In genomic region chr17:49882434-49882833, GRCh38 we compare ENCODE assay signal across 31 cellular contexts. TPM values are rescaled to one million over a fixed set of nuclear protein-coding genes. Genes with fewer than 3 reads are reported as not detected.
"Had no signal": no experiment of that assay in that cellular context is flagged by ENCODE, and none has a peak within 500 bp of the region (broad histone marks: within the 10 kb centered on the region; RNA-seq: fewer than 3 reads in every experiment).

No MANE protein-coding gene starts in this region.

- H3K27ac Mint-ChIP-seq: activated CD4-positive, alpha-beta memory T cell treated with anti-CD3 and anti-CD28 coated beads, Interleukin-2, amount 10 ng/mL, durations not matched to agents 7 days and 5 days; activated CD8-positive, alpha-beta memory T cell treated with anti-CD3 and anti-CD28 coated beads, Interleukin-2, amount 10 ng/mL, durations not matched to agents 7 days and 5 days; activated naive CD4-positive, alpha-beta T cell treated with anti-CD3 and anti-CD28 coated beads, Interleukin-2, amount 10 ng/mL, durations not matched to agents 7 days and 5 days; activated naive CD8-positive, alpha-beta T cell; T-helper 2 cell treated with Interferon-gamma antibody and Interleukin-4, amounts not matched to agents 5 μg/mL and 100 μg/mL, for 36 hours had no signal

- H3K4me3 ChIP-seq: SK-N-MC had no signal

- H3K9me3 Mint-ChIP-seq: activated CD4-positive, alpha-beta memory T cell treated with anti-CD3 and anti-CD28 coated beads, Interleukin-2, amount 10 ng/mL, durations not matched to agents 7 days and 5 days; activated naive CD4-positive, alpha-beta T cell treated with anti-CD3 and anti-CD28 coated beads, Interleukin-2, amount 10 ng/mL, durations not matched to agents 7 days and 5 days; T-helper 2 cell treated with Interferon-gamma antibody and Interleukin-4, amounts not matched to agents 5 μg/mL and 100 μg/mL, for 36 hours had no signal

- H3K36me3 ChIP-seq: brain microvascular endothelial cell had no signal

- H3K4me1 Mint-ChIP-seq: activated CD8-positive, alpha-beta memory T cell treated with anti-CD3 and anti-CD28 coated beads, Interleukin-2, amount 10 ng/mL, durations not matched to agents 7 days and 5 days had no signal

- H3K4me3 Mint-ChIP-seq: activated CD4-positive, alpha-beta memory T cell treated with anti-CD3 and anti-CD28 coated beads, Interleukin-2, amount 10 ng/mL, durations not matched to agents 7 days and 5 days; activated CD8-positive, alpha-beta memory T cell treated with anti-CD3 and anti-CD28 coated beads, Interleukin-2, amount 10 ng/mL, durations not matched to agents 7 days and 5 days; activated naive CD4-positive, alpha-beta T cell treated with anti-CD3 and anti-CD28 coated beads, Interleukin-2, amount 10 ng/mL, durations not matched to agents 7 days and 5 days; activated naive CD8-positive, alpha-beta T cell; T-helper 2 cell treated with Interferon-gamma antibody and Interleukin-4, amounts not matched to agents 5 μg/mL and 100 μg/mL, for 36 hours had no signal

- DNase-seq: activated CD4-positive, alpha-beta memory T cell treated with anti-CD3 and anti-CD28 coated beads, Interleukin-2, amount 10 ng/mL, durations not matched to agents 7 days and 5 days; activated CD4-positive, alpha-beta T cell treated with anti-CD3 and anti-CD28 coated beads for 4 hours; activated CD8-positive, alpha-beta memory T cell treated with anti-CD3 and anti-CD28 coated beads for 24 hours; activated CD8-positive, alpha-beta memory T cell treated with anti-CD3 and anti-CD28 coated beads, Interleukin-2, amount 10 ng/mL, durations not matched to agents 7 days and 5 days; activated CD8-positive, alpha-beta memory T cell treated with anti-CD3 and anti-CD28 coated beads, Interleukin-2, amount 50 U/mL, for 48 hours; activated effector memory CD4-positive, alpha-beta T cell treated with Interleukin-2 at 50 U/mL for 16 hours; activated naive CD4-positive, alpha-beta T cell treated with anti-CD3 and anti-CD28 coated beads, Interleukin-2, amount 10 ng/mL, durations not matched to agents 7 days and 5 days; activated T-cell treated with anti-CD3 and anti-CD28 coated beads, Interleukin-2, amount 50 U/mL, for 48 hours; amniotic stem cell; aorta; brain microvascular endothelial cell; central memory CD4-positive, alpha-beta T cell; Karpas-422; KBM-7; NCI-H1105; NCI-H1417 treated with DMSO at 0.1 percent for 48 hours; NCI-H2029; NCI-H2107; NCI-H226; NCI-H446 treated with DMSO at 0.1 percent for 48 hours; NCI-H774; OCI-M1; Right ventricle myocardium superior had no signal

- ATAC-seq: activated CD8-positive, alpha-beta memory T cell treated with anti-CD3 and anti-CD28 coated beads, Interleukin-2, amount 10 ng/mL, durations not matched to agents 7 days and 5 days had no signal

- H3K36me3 Mint-ChIP-seq: activated CD8-positive, alpha-beta memory T cell treated with anti-CD3 and anti-CD28 coated beads, Interleukin-2, amount 10 ng/mL, durations not matched to agents 7 days and 5 days; activated naive CD4-positive, alpha-beta T cell treated with anti-CD3 and anti-CD28 coated beads, Interleukin-2, amount 10 ng/mL, durations not matched to agents 7 days and 5 days; activated naive CD8-positive, alpha-beta T cell had no signal

- FAIRE-seq: colon, TTC549 had no signal

- H3K27ac ChIP-seq: brain microvascular endothelial cell, SK-N-MC had no signal

RNA-seq across cellular contexts. Expression of gene TAC4, which starts 34.6 kb away (rescaled TPM):
- total RNA-seq: activated CD4-positive, alpha-beta memory T cell treated with anti-CD3 and anti-CD28 coated beads, Interleukin-2, amount 10 ng/mL, durations not matched to agents 7 days and 5 days; activated CD8-positive, alpha-beta memory T cell treated with anti-CD3 and anti-CD28 coated beads, Interleukin-2, amount 10 ng/mL, durations not matched to agents 7 days and 5 days; aorta; cerebellum; MCF 10A; Right ventricle myocardium superior; T-helper 1 cell treated with Interleukin-12 subunit alpha and Interleukin-12 subunit beta and Interleukin-4 antibody, amounts not matched to agents 30 ng/mL and 1 ng/mL, for 36 hours had no signal
- polyA plus RNA-seq: aorta had no signal
